ENCODE assay signal across 11 cellular contexts in the genomic region with DNA sequence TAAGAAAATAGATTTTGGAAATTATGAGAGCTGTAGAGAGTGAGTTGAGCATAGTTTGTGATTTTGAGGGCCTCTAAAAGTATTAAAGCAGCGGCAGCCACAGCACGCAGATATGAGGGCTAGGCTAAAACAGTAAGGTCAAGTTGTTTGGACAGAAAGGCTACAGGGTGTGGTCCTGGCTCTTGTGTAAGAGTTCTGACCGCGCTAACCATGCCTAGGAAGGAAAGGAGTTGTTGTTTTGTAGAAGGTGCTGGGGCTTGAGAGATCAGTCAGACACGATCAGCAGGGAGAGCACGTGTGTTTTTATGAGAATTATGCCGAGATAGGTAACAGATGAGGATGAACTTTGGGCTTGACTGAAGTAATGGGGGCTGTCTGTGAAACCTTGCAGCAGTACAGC. TPM values are rescaled to one million over a fixed set of nuclear protein-coding genes. Genes with fewer than 3 reads are reported as not detected.
A peak's percentile ranks its signal among the peaks of the same experiment; 100 is the strongest.
DNase-seq lines count a peak whose midpoint lies in the region; ATAC-seq and TF ChIP-seq lines count a peak whose summit lies in the region.
"Not testable (repeated sequence)": the region's sequence is repeated elsewhere in the genome, so short reads cannot be mapped to it uniquely, and the experiment has no call there.
"Had no signal": no experiment of that assay in that cellular context is flagged by ENCODE, and none has a peak within 500 bp of the region (broad histone marks: within the 10 kb centered on the region; RNA-seq: fewer than 3 reads in every experiment).

No MANE protein-coding gene starts in this region.

- POLR2A ChIA-PET in activated CD8-positive, alpha-beta T cell treated with anti-CD3 and anti-CD28 coated beads, Interleukin-2, amount 10 ng/mL, durations not matched to agents 7 days and 5 days (lab: Charles Lee); MCF 10A (lab: Yijun Ruan, JAX): not testable (repeated sequence)

- not testable (repeated sequence) for H3K36me3 ChIP-seq in ES-I3 (ENCODE audit: insufficient read depth, low read length); HUES6 (ENCODE audit: control insufficient read depth, insufficient read depth, low read length)
- H3K36me3 ChIP-seq in endodermal cell (ENCODE audit: control insufficient read depth, insufficient read depth, low read length): peaks cover 26% of the 10 kb centered on the region

- intact Hi-C loops in MCF 10A (cut with micrococcal nuclease): not testable (repeated sequence)

- not testable (repeated sequence) for ATAC-seq in activated CD8-positive, alpha-beta T cell treated with anti-CD3 and anti-CD28 coated beads, Interleukin-2, amount 10 ng/mL, durations not matched to agents 7 days and 5 days; stimulated activated effector memory CD8-positive, alpha-beta T cell treated with anti-CD3 and anti-CD28 coated beads, Interleukin-12 subunit alpha, Interleukin-12 subunit beta, amount 100 ng/mL, for 72 hours

- H3K9ac ChIP-seq in ES-I3 (ENCODE audit: low read depth, low read length) (peak overlapping the region; percentile 42), HUES6 (ENCODE audit: low read length) (peak overlapping the region; percentile 39), endodermal cell (ENCODE audit: extremely low read depth, low read length, poor library complexity, severe bottlenecking) (peak overlapping the region; percentile 71)

- H3K9me3 Mint-ChIP-seq in activated CD8-positive, alpha-beta T cell treated with anti-CD3 and anti-CD28 coated beads, Interleukin-2, amount 10 ng/mL, durations not matched to agents 7 days and 5 days (ENCODE audit: insufficient read depth): peaks cover 15% of the 10 kb centered on the region
- H3K9me3 Mint-ChIP-seq in MCF 10A (ENCODE audit: unreplicated experiment) (peaks cover 29% of the 10 kb centered on the region), endodermal cell (peaks cover 12% of the 10 kb centered on the region)
- H3K9me3 Mint-ChIP-seq in immature natural killer cell: not testable (repeated sequence)
- H3K9me3 Mint-ChIP-seq in stimulated activated effector memory CD8-positive, alpha-beta T cell treated with anti-CD3 and anti-CD28 coated beads, Interleukin-12 subunit alpha, Interleukin-12 subunit beta, amount 100 ng/mL, for 72 hours: peaks cover 31% of the 10 kb centered on the region

- not testable (repeated sequence) for DNase-seq in activated CD8-positive, alpha-beta T cell treated with anti-CD3 and anti-CD28 coated beads, Interleukin-2, amount 10 ng/mL, durations not matched to agents 7 days and 5 days; MCF 10A (ENCODE audit: unreplicated experiment); endodermal cell; immature natural killer cell; stimulated activated effector memory CD8-positive, alpha-beta T cell treated with anti-CD3 and anti-CD28 coated beads, Interleukin-12 subunit alpha, Interleukin-12 subunit beta, amount 100 ng/mL, for 72 hours (ENCODE audit: low spot score in 2 of 2)

- not testable (repeated sequence) for H3K27me3 ChIP-seq in HUES6 (ENCODE audit: control insufficient read depth, insufficient read depth, low read length); endodermal cell (ENCODE audit: control insufficient read depth, insufficient read depth, low read length, poor library complexity, severe bottlenecking)

- WGBS in endodermal cell (ENCODE audit: insufficient coverage in 1 of 2, insufficient read length in 1 of 2), 2 experiments: 69 to 78% methylated on average over 6 to 7 of the region's 7 CpGs

- H3K9me3 ChIP-seq in ES-I3 (ENCODE audit: control insufficient read depth, insufficient read depth, low read length); HUES6 (ENCODE audit: control insufficient read depth, insufficient read depth, low read depth, low read length); endodermal cell (ENCODE audit: control insufficient read depth, low read length): not testable (repeated sequence)

- peak overlapping the region; percentile 3 for H3K4me3 Mint-ChIP-seq in activated CD8-positive, alpha-beta T cell treated with anti-CD3 and anti-CD28 coated beads, Interleukin-2, amount 10 ng/mL, durations not matched to agents 7 days and 5 days
- H3K4me3 Mint-ChIP-seq in MCF 10A (ENCODE audit: unreplicated experiment): peak overlapping the region; percentile 26
- H3K4me3 Mint-ChIP-seq in endodermal cell: peak overlapping the region; percentile 80
- peak overlapping the region in 3 of 5 donors; percentile 1 to 68 (median 34) for H3K4me3 Mint-ChIP-seq in immature natural killer cell
- H3K4me3 Mint-ChIP-seq in stimulated activated effector memory CD8-positive, alpha-beta T cell treated with anti-CD3 and anti-CD28 coated beads, Interleukin-12 subunit alpha, Interleukin-12 subunit beta, amount 100 ng/mL, for 72 hours: not testable (repeated sequence)

- CTCF ChIA-PET in activated CD8-positive, alpha-beta T cell treated with anti-CD3 and anti-CD28 coated beads, Interleukin-2, amount 10 ng/mL, durations not matched to agents 7 days and 5 days (lab: Charles Lee); MCF 10A (lab: Yijun Ruan, JAX): not testable (repeated sequence)

- peak overlapping the region; percentile 49; the same call in 1 of the 2 replicates for H3K4me3 ChIP-seq in HUES6 (ENCODE audit: low read depth, low read length)
- peak overlapping the region; percentile 84 for H3K4me3 ChIP-seq in endodermal cell (ENCODE audit: low read length)

- not testable (repeated sequence) for H3K27me3 Mint-ChIP-seq in activated CD8-positive, alpha-beta T cell treated with anti-CD3 and anti-CD28 coated beads, Interleukin-2, amount 10 ng/mL, durations not matched to agents 7 days and 5 days (ENCODE audit: low read depth); MCF 10A (ENCODE audit: insufficient read depth, unreplicated experiment); endodermal cell (ENCODE audit: insufficient read depth)
- peaks cover 5 to 13% (median 8%) of the 10 kb centered on the region in 3 donors for H3K27me3 Mint-ChIP-seq in immature natural killer cell (ENCODE audit: low read depth in 3 of 3)

- peaks cover 47% of the 10 kb centered on the region for H3K4me1 Mint-ChIP-seq in activated CD8-positive, alpha-beta T cell treated with anti-CD3 and anti-CD28 coated beads, Interleukin-2, amount 10 ng/mL, durations not matched to agents 7 days and 5 days (ENCODE audit: low read depth)
- H3K4me1 Mint-ChIP-seq in MCF 10A (ENCODE audit: insufficient read depth, unreplicated experiment) (peaks cover 23% of the 10 kb centered on the region), endodermal cell (peaks cover 54% of the 10 kb centered on the region), immature natural killer cell (peaks cover 64% of the 10 kb centered on the region in 2 donors)
- peaks cover 47% of the 10 kb centered on the region for H3K4me1 Mint-ChIP-seq in stimulated activated effector memory CD8-positive, alpha-beta T cell treated with anti-CD3 and anti-CD28 coated beads, Interleukin-12 subunit alpha, Interleukin-12 subunit beta, amount 100 ng/mL, for 72 hours

- H3K27ac Mint-ChIP-seq in activated CD8-positive, alpha-beta T cell treated with anti-CD3 and anti-CD28 coated beads, Interleukin-2, amount 10 ng/mL, durations not matched to agents 7 days and 5 days; MCF 10A (ENCODE audit: low read depth, unreplicated experiment): not testable (repeated sequence)
- H3K27ac Mint-ChIP-seq in endodermal cell: peak overlapping the region; percentile 96
- H3K27ac Mint-ChIP-seq in immature natural killer cell: peak overlapping the region in 4 of 6 donors; percentile 10 to 92 (median 62)
- H3K27ac Mint-ChIP-seq in stimulated activated effector memory CD8-positive, alpha-beta T cell treated with anti-CD3 and anti-CD28 coated beads, Interleukin-12 subunit alpha, Interleukin-12 subunit beta, amount 100 ng/mL, for 72 hours: peak overlapping the region; percentile 17

- not testable (repeated sequence) for TF ChIP-seq CTCF in MCF 10A (IDR thresholded peaks at IDR 0.05; ENCODE audit: unreplicated experiment); endodermal cell (conservative IDR thresholded peaks at IDR 0.05)

- peaks cover 60% of the 10 kb centered on the region for H3K36me3 Mint-ChIP-seq in activated CD8-positive, alpha-beta T cell treated with anti-CD3 and anti-CD28 coated beads, Interleukin-2, amount 10 ng/mL, durations not matched to agents 7 days and 5 days (ENCODE audit: low read depth)
- H3K36me3 Mint-ChIP-seq in MCF 10A (ENCODE audit: insufficient read depth, unreplicated experiment): not testable (repeated sequence)
- H3K36me3 Mint-ChIP-seq in endodermal cell (ENCODE audit: low read depth) (peaks cover 59% of the 10 kb centered on the region), immature natural killer cell (peaks cover 12 to 38% (median 24%) of the 10 kb centered on the region in 3 donors)
- H3K36me3 Mint-ChIP-seq in stimulated activated effector memory CD8-positive, alpha-beta T cell treated with anti-CD3 and anti-CD28 coated beads, Interleukin-12 subunit alpha, Interleukin-12 subunit beta, amount 100 ng/mL, for 72 hours: peaks cover 13% of the 10 kb centered on the region

- not testable (repeated sequence) for BruUV-seq in MCF 10A (replicated peaks; lab: Mats Ljungman, UMichigan)

- not testable (repeated sequence) for H3K4me1 ChIP-seq in ES-I3 (ENCODE audit: insufficient read depth, low read length); endodermal cell (ENCODE audit: control insufficient read depth, insufficient read depth, low read length)
- H3K4me1 ChIP-seq in HUES6 (ENCODE audit: control insufficient read depth, insufficient read depth, low read length): peaks cover 10% of the 10 kb centered on the region; the same call in 1 of the 2 replicates

- not testable (repeated sequence) for H3K27ac ChIP-seq in HUES6 (ENCODE audit: low read depth, low read length); endodermal cell (ENCODE audit: low read depth, low read length)

RNA-seq across cellular contexts. Expression of a gene that starts 29.3 kb away (rescaled TPM):
- total RNA-seq in activated CD8-positive, alpha-beta T cell treated with anti-CD3 and anti-CD28 coated beads, Interleukin-2, amount 10 ng/mL, durations not matched to agents 7 days and 5 days: under 1 TPM; 0.39 to 0.58 TPM
- 0.27 TPM in 1 of 2 replicates, not detected in the other for total RNA-seq in MCF 10A (2022)
- under 1 TPM in 1 of 2 donors, not detected in 1; 0.22 TPM for total RNA-seq in endodermal cell
- not detected for polyA plus RNA-seq in endodermal cell (2013, experiment 1 of 2)
- 0.41 TPM for polyA plus RNA-seq in endodermal cell (2013, experiment 2 of 2)
- polyA plus RNA-seq in immature natural killer cell: under 1 TPM in 2 of 3 donors, not detected in 1; 0.64 to 0.78 TPM
- total RNA-seq: GM23248, HFFc6 had no signal
- polyA plus RNA-seq: GM23248 had no signal

RNA-seq across cellular contexts. Expression of a gene that starts 42.6 kb away (rescaled TPM):
- total RNA-seq in activated CD8-positive, alpha-beta T cell treated with anti-CD3 and anti-CD28 coated beads, Interleukin-2, amount 10 ng/mL, durations not matched to agents 7 days and 5 days: 10 to 100 TPM; 22.8 to 26.8 TPM
- total RNA-seq in MCF 10A (2022): not detected in 2 replicates
- total RNA-seq in endodermal cell: 100 to 1,000 TPM in 1 of 2 donors, 10 to 100 TPM in 1; 11.4 to 130 TPM
- polyA plus RNA-seq in endodermal cell (2013, experiment 1 of 2): 57.9 TPM
- polyA plus RNA-seq in endodermal cell (2013, experiment 2 of 2): 58.3 TPM
- polyA plus RNA-seq in immature natural killer cell: 10 to 100 TPM in 1 of 3 donors, 1 to 10 TPM in 2; 1.9 to 18.7 (median 4.4) TPM
- total RNA-seq: A172, GM23248, HT1080 had no signal
- polyA plus RNA-seq: GM23248 had no signal

RNA-seq across cellular contexts. Expression of a gene that starts 54.2 kb away (rescaled TPM):
- 10 to 100 TPM; 30.9 to 33.1 TPM for total RNA-seq in activated CD8-positive, alpha-beta T cell treated with anti-CD3 and anti-CD28 coated beads, Interleukin-2, amount 10 ng/mL, durations not matched to agents 7 days and 5 days
- 20.2 and 25.8 TPM in 2 replicates for total RNA-seq in MCF 10A (2022)
- 10 to 100 TPM; 20.6 to 39.0 TPM for total RNA-seq in endodermal cell
- 9.6 TPM for polyA plus RNA-seq in endodermal cell (2013, experiment 1 of 2)
- 9.2 TPM for polyA plus RNA-seq in endodermal cell (2013, experiment 2 of 2)
- 10 to 100 TPM in 1 of 3 donors, 1 to 10 TPM in 2; 4.2 to 17.0 (median 4.5) TPM for polyA plus RNA-seq in immature natural killer cell

Comparison
In these comparisons a context has a peak if more than half of its experiments do, and no peak if none do; other contexts are left out.
1. RNA of a gene that starts 42.6 kb away (total RNA-seq): 11.4 to 130 TPM in endodermal cell and 22.8 to 26.8 TPM in activated CD8-positive, alpha-beta T cell treated with anti-CD3 and anti-CD28 coated beads, Interleukin-2, amount 10 ng/mL, durations not matched to agents 7 days and 5 days; not detected in MCF 10A; every median in the first group is over 10 times any median in the second.
2. Peak in every context shown above with its lines, with median percentiles within 50 percentile points of each other: H3K9ac ChIP-seq.